In genomic region chr13:110638253-110638652, GRCh38 we compare ENCODE assay signal across 24 cellular contexts.
"Had no signal": no experiment of that assay in that cellular context is flagged by ENCODE, and none has a peak within 500 bp of the region (broad histone marks: within the 10 kb centered on the region; RNA-seq: fewer than 3 reads in every experiment).

No MANE protein-coding gene starts in this region.

- ATAC-seq: activated CD8-positive, alpha-beta memory T cell treated with anti-CD3 and anti-CD28 coated beads, Interleukin-2, amount 10 ng/mL, durations not matched to agents 7 days and 5 days; activated CD8-positive, alpha-beta T cell treated with anti-CD3 and anti-CD28 coated beads for 36 hours; activated naive CD4-positive, alpha-beta T cell treated with anti-CD3 and anti-CD28 coated beads, Interleukin-2, amount 50 U/mL, for 72 hours; activated T-helper 17 cell treated with anti-CD3 and anti-CD28 coated beads, Interleukin-2, amount 50 U/mL, for 72 hours; esophagus mucosa; right cardiac atrium had no signal

- H3K9me3 ChIP-seq: left ventricle myocardium inferior, pancreas, stomach, suprapubic skin, transverse colon had no signal

- DNase-seq: activated CD4-positive, alpha-beta T cell treated with anti-CD3 and anti-CD28 coated beads for 48 hours; activated CD8-positive, alpha-beta memory T cell treated with anti-CD3 and anti-CD28 coated beads, Interleukin-2, amount 10 ng/mL, durations not matched to agents 7 days and 5 days; activated CD8-positive, alpha-beta T cell treated with anti-CD3 and anti-CD28 coated beads for 36 hours; activated T-cell treated with anti-CD3 and anti-CD28 coated beads for 4 hours; aorta; effector CD8-positive, alpha-beta T cell; foreskin melanocyte; hippocampal formation; kidney glomerular epithelial cell; left ventricle myocardium inferior; mammary epithelial cell; pancreas; right cardiac atrium; stimulated activated CD4-positive, alpha-beta T cell treated with anti-CD3 and anti-CD28 coated beads, Interleukin-12 subunit alpha, Interleukin-12 subunit beta, amount 100 ng/mL, for 4 hours; stimulated activated CD4-positive, alpha-beta T cell treated with anti-CD3 and anti-CD28 coated beads, Interleukin-4, amount 100 ng/mL, for 4 hours; T1000; transverse colon had no signal

- H3K27me3 ChIP-seq: pancreas, stomach, suprapubic skin, transverse colon had no signal

- H3K4me3 ChIP-seq: left ventricle myocardium inferior, pancreas, stomach, suprapubic skin, transverse colon had no signal

- H3K4me1 ChIP-seq: suprapubic skin, transverse colon had no signal

- FAIRE-seq: endothelial cell of umbilical vein, pancreas, urothelium cell line had no signal

- H3K27ac ChIP-seq: left ventricle myocardium inferior, pancreas, stomach, suprapubic skin, transverse colon had no signal
